In genomic region chr6:85449818-85450577, GRCh38 we compare ENCODE assay signal across 1 cellular context.
TF ChIP-seq lines count a peak whose summit lies in the region.

Gene NT5E (plus strand): TSS chr6:85450083. CDS start chr6:85450140, 57 bp downstream.

TF ChIP-seq in HEK293, 187 proteins besides CTCF, POLR2A, EP300 and RAD21 (continued from another document):
- no peak for TF ChIP-seq ZNF433 (tag by site-specific recombination; IDR thresholded peaks at IDR 0.05; ENCODE audit: low read depth)
- peak; percentile 12; the same call in 1 of the 2 replicates for TF ChIP-seq ZNF843 (tag by site-specific recombination; IDR thresholded peaks at IDR 0.05)
- no peak for TF ChIP-seq ZNF580 (tag by site-specific recombination; IDR thresholded peaks at IDR 0.05)
- TF ChIP-seq, protein P1, sequence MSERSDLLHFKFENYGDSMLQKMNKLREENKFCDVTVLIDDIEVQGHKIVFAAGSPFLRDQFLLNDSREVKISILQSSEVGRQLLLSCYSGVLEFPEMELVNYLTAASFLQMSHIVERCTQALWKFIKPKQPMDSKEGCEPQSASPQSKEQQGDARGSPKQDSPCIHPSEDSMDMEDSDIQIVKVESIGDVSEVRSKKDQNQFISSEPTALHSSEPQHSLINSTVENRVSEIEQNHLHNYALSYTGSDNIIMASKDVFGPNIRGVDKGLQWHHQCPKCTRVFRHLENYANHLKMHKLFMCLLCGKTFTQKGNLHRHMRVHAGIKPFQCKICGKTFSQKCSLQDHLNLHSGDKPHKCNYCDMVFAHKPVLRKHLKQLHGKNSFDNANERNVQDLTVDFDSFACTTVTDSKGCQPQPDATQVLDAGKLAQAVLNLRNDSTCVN (tag by site-specific recombination; optimal IDR thresholded peaks at IDR 0.05): peak; percentile 98
- TF ChIP-seq ZNF211 (tag by site-specific recombination; IDR thresholded peaks at IDR 0.05; ENCODE audit: low read depth): no peak
- TF ChIP-seq BCL11B (tag by site-specific recombination; IDR thresholded peaks at IDR 0.05; ENCODE audit: low read depth): no peak
- TF ChIP-seq ZBTB7A (tag by site-specific recombination; IDR thresholded peaks at IDR 0.05; ENCODE audit: low read depth): no peak
- TF ChIP-seq PRDM1 (tag by site-specific recombination; IDR thresholded peaks at IDR 0.05): no peak
- TF ChIP-seq ZNF16 (tag by site-specific recombination; IDR thresholded peaks at IDR 0.05; ENCODE audit: low read depth): no peak
- TF ChIP-seq ZNF350 (tag by site-specific recombination; IDR thresholded peaks at IDR 0.05): no peak
- TF ChIP-seq ZNF555 (tag by site-specific recombination; conservative IDR thresholded peaks at IDR 0.05): no peak
- TF ChIP-seq ZNF335 (tag by site-specific recombination; conservative IDR thresholded peaks at IDR 0.05): peak; percentile 89; the same call in 1 of the 2 replicates
- TF ChIP-seq KLF9 (tag by site-specific recombination; IDR thresholded peaks at IDR 0.05; ENCODE audit: low read depth): 0 out of 2 replicates have a peak, but pooled peaks have one; percentile 41
- TF ChIP-seq ZNF174 (tag by site-specific recombination; IDR thresholded peaks at IDR 0.05): no peak
- no peak for TF ChIP-seq ZNF248 (tag by site-specific recombination; IDR thresholded peaks at IDR 0.05)
- TF ChIP-seq ZNF404 (tag by site-specific recombination; IDR thresholded peaks at IDR 0.05): no peak
- no peak for TF ChIP-seq IKZF3 (tag by site-specific recombination; IDR thresholded peaks at IDR 0.05)
- peak; percentile 31; the same call in 1 of the 2 replicates for TF ChIP-seq SP7 (tag by site-specific recombination; IDR thresholded peaks at IDR 0.05)
- no peak for TF ChIP-seq ZNF658 (tag by site-specific recombination; IDR thresholded peaks at IDR 0.05)
- no peak; the same call in 1 of the 2 replicates for TF ChIP-seq ZBTB10 (tag by site-specific recombination; IDR thresholded peaks at IDR 0.05)
- TF ChIP-seq ZNF501 (tag by site-specific recombination; IDR thresholded peaks at IDR 0.05): peak; percentile 23; the same call in 1 of the 2 replicates
- TF ChIP-seq ZBTB8A (tag by site-specific recombination; IDR thresholded peaks at IDR 0.05): peak; percentile 79
- no peak for TF ChIP-seq ZNF133 (tag by site-specific recombination; IDR thresholded peaks at IDR 0.05)
- TF ChIP-seq ZBTB17 (tag by site-specific recombination; IDR thresholded peaks at IDR 0.05): peak; percentile 92
- no peak for TF ChIP-seq KLF7 (tag by site-specific recombination; IDR thresholded peaks at IDR 0.05; ENCODE audit: borderline replicate concordance)
- TF ChIP-seq ZEB2 (tag by site-specific recombination; IDR thresholded peaks at IDR 0.05): peak; percentile 35; the same call in 1 of the 2 replicates
- TF ChIP-seq KLF8 (tag by site-specific recombination; IDR thresholded peaks at IDR 0.05): peak; percentile 60; the same call in 1 of the 2 replicates
- TF ChIP-seq ZNF221 (tag by site-specific recombination; IDR thresholded peaks at IDR 0.05; ENCODE audit: borderline replicate concordance): no peak
- TF ChIP-seq ZNF639 (tag by site-specific recombination; IDR thresholded peaks at IDR 0.05): no peak
- no peak for TF ChIP-seq ZBTB21 (tag by site-specific recombination; IDR thresholded peaks at IDR 0.05)
- TF ChIP-seq ZNF791 (tag by site-specific recombination; IDR thresholded peaks at IDR 0.05): no peak
- no peak; the same call in 1 of the 2 replicates for TF ChIP-seq ZSCAN30 (tag by site-specific recombination; IDR thresholded peaks at IDR 0.05)
- no peak for TF ChIP-seq ZNF341 (tag by site-specific recombination; IDR thresholded peaks at IDR 0.05; ENCODE audit: low read depth)
- peak; percentile 91 for TF ChIP-seq ZNF777 (tag by site-specific recombination; IDR thresholded peaks at IDR 0.05; ENCODE audit: borderline replicate concordance)
- TF ChIP-seq GFI1B (tag by site-specific recombination; IDR thresholded peaks at IDR 0.05): no peak
- peak; percentile 88 for TF ChIP-seq ZNF600 (tag by site-specific recombination; IDR thresholded peaks at IDR 0.05)
- TF ChIP-seq, protein P2, sequence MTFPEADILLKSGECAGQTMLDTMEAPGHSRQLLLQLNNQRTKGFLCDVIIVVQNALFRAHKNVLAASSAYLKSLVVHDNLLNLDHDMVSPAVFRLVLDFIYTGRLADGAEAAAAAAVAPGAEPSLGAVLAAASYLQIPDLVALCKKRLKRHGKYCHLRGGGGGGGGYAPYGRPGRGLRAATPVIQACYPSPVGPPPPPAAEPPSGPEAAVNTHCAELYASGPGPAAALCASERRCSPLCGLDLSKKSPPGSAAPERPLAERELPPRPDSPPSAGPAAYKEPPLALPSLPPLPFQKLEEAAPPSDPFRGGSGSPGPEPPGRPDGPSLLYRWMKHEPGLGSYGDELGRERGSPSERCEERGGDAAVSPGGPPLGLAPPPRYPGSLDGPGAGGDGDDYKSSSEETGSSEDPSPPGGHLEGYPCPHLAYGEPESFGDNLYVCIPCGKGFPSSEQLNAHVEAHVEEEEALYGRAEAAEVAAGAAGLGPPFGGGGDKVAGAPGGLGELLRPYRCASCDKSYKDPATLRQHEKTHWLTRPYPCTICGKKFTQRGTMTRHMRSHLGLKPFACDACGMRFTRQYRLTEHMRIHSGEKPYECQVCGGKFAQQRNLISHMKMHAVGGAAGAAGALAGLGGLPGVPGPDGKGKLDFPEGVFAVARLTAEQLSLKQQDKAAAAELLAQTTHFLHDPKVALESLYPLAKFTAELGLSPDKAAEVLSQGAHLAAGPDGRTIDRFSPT (tag by site-specific recombination; IDR thresholded peaks at IDR 0.05): peak; percentile 69
- TF ChIP-seq GLIS2 (tag by site-specific recombination; IDR thresholded peaks at IDR 0.05): peak; percentile 17; the same call in 1 of the 2 replicates
- no peak for TF ChIP-seq ZNF549 (tag by site-specific recombination; IDR thresholded peaks at IDR 0.05)
